In genomic region chr14:58635041-58635440, GRCh38 we compare ENCODE assay signal across 16 cellular contexts. TPM values are rescaled to one million over a fixed set of nuclear protein-coding genes. Genes with fewer than 3 reads are reported as not detected.
DNase-seq lines count a peak whose midpoint lies in the region; ATAC-seq and TF ChIP-seq lines count a peak whose summit lies in the region.
"Had no signal": no experiment of that assay in that cellular context is flagged by ENCODE, and none has a peak within 500 bp of the region (broad histone marks: within the 10 kb centered on the region; RNA-seq: fewer than 3 reads in every experiment).

No MANE protein-coding gene starts in this region.

- no peaks in the 10 kb centered on the region for H3K9me3 ChIP-seq in upper lobe of left lung
- H3K9me3 ChIP-seq: neutrophil had no signal

- peak overlapping the region; percentile 24 for H3K27ac Mint-ChIP-seq in glutamatergic neuron (ENCODE audit: unreplicated experiment)
- no peak overlapping the region for H3K27ac Mint-ChIP-seq in stimulated activated memory B cell treated with anti-CD40 and anti-IgM and Interleukin-4, amounts not matched to agents 10 μg/mL and 1 μg/mL and 100 μg/mL, for 72 hours

- H3K36me3 Mint-ChIP-seq in glutamatergic neuron (ENCODE audit: unreplicated experiment), result no peaks in the 10 kb centered on the region
- no peaks in the 10 kb centered on the region for H3K36me3 Mint-ChIP-seq in stimulated activated memory B cell treated with anti-CD40 and anti-IgM and Interleukin-4, amounts not matched to agents 10 μg/mL and 1 μg/mL and 100 μg/mL, for 72 hours

- peak; percentile 69 for DNase-seq in NCI-H2171 treated with DMSO at 0.1 percent for 48 hours (lab: John Stamatoyannopoulos, UW)
- DNase-seq in NCI-H2171 (lab: John Stamatoyannopoulos, UW), result no peak
- no peak for DNase-seq in glutamatergic neuron
- DNase-seq in upper lobe of left lung, result no peak
- no peak for DNase-seq in activated CD4-positive, alpha-beta T cell treated with anti-CD3 and anti-CD28 coated beads, Interleukin-2, amount 50 U/mL, for 48 hours
- no peak for DNase-seq in NCI-H510A (lab: John Stamatoyannopoulos, UW)
- DNase-seq: brain microvascular endothelial cell, Karpas-422, NCI-H2107, PC-9, SW 1271 had no signal

- H3K4me3 ChIP-seq in upper lobe of left lung, result no peak overlapping the region
- H3K4me3 ChIP-seq: PC-9 had no signal

- TF ChIP-seq EP300 in upper lobe of left lung (IDR thresholded peaks at IDR 0.05), result no peak

- peaks cover 16 to 36% (median 20%) of the 10 kb centered on the region in 4 donors for H3K4me1 ChIP-seq in upper lobe of left lung

- H3K27me3 ChIP-seq in upper lobe of left lung, result peaks cover 0 to 4% (median 0%) of the 10 kb centered on the region in 4 donors
- H3K27me3 ChIP-seq: brain microvascular endothelial cell had no signal

- peak; percentile 34 for ATAC-seq in HG03354 (IDR thresholded peaks at IDR 0.05; ENCODE audit: poor library complexity, severe bottlenecking, unreplicated experiment)
- no peak for ATAC-seq in stimulated activated memory B cell treated with anti-CD40 and anti-IgM and Interleukin-4, amounts not matched to agents 10 μg/mL and 1 μg/mL and 100 μg/mL, for 72 hours
- no peak for ATAC-seq in upper lobe of left lung (ENCODE audit: low FRiP score in 2 of 2)
- ATAC-seq: activated CD4-positive, CD25-positive, alpha-beta regulatory T cell treated with anti-CD3 and anti-CD28 coated beads, Interleukin-2, amount 50 U/mL, for 24 hours; left lobe of liver had no signal

- no peak for TF ChIP-seq POLR2A in upper lobe of left lung (IDR thresholded peaks at IDR 0.05)

- H3K36me3 ChIP-seq in upper lobe of left lung, result no peaks in the 10 kb centered on the region
- H3K36me3 ChIP-seq: brain microvascular endothelial cell, neutrophil had no signal

- no peak for TF ChIP-seq CTCF in glutamatergic neuron (IDR thresholded peaks at IDR 0.05; ENCODE audit: partially characterized antibody, unreplicated experiment)
- no peak for TF ChIP-seq CTCF in upper lobe of left lung (IDR thresholded peaks at IDR 0.05)

- WGBS in upper lobe of left lung, 2 donors, result 29 to 34% methylated on average over 4 of the region's 4 CpGs

- peaks cover 8% of the 10 kb centered on the region for H3K9me3 Mint-ChIP-seq in glutamatergic neuron (ENCODE audit: unreplicated experiment)
- H3K9me3 Mint-ChIP-seq in stimulated activated memory B cell treated with anti-CD40 and anti-IgM and Interleukin-4, amounts not matched to agents 10 μg/mL and 1 μg/mL and 100 μg/mL, for 72 hours, result no peaks in the 10 kb centered on the region

- peak overlapping the region; percentile 39 for H3K4me3 Mint-ChIP-seq in glutamatergic neuron (ENCODE audit: unreplicated experiment)
- peak overlapping the region; percentile 32 for H3K4me3 Mint-ChIP-seq in stimulated activated memory B cell treated with anti-CD40 and anti-IgM and Interleukin-4, amounts not matched to agents 10 μg/mL and 1 μg/mL and 100 μg/mL, for 72 hours

- peaks cover 27% of the 10 kb centered on the region for H3K4me1 Mint-ChIP-seq in glutamatergic neuron (ENCODE audit: low read depth, unreplicated experiment)
- H3K4me1 Mint-ChIP-seq in stimulated activated memory B cell treated with anti-CD40 and anti-IgM and Interleukin-4, amounts not matched to agents 10 μg/mL and 1 μg/mL and 100 μg/mL, for 72 hours, result peaks cover 38% of the 10 kb centered on the region

- no peak overlapping the region for H3K27ac ChIP-seq in upper lobe of left lung
- H3K27ac ChIP-seq: brain microvascular endothelial cell, neutrophil, PC-9 had no signal

- H3K27me3 Mint-ChIP-seq in glutamatergic neuron (ENCODE audit: unreplicated experiment), result peaks cover 14% of the 10 kb centered on the region
- H3K27me3 Mint-ChIP-seq in stimulated activated memory B cell treated with anti-CD40 and anti-IgM and Interleukin-4, amounts not matched to agents 10 μg/mL and 1 μg/mL and 100 μg/mL, for 72 hours, result peaks cover 52% of the 10 kb centered on the region

RNA-seq across cellular contexts. Expression of gene DACT1, which starts 2.7 kb away (rescaled TPM):
- 39.9 TPM for total RNA-seq in glutamatergic neuron (ENCODE audit: unreplicated experiment)
- 1 to 10 TPM; 1.0 to 8.1 (median 4.5) TPM for total RNA-seq in upper lobe of left lung
- total RNA-seq: PC-9 had no signal
